Comparison of ENCODE assay signal across 8 cellular contexts in the genomic region with DNA sequence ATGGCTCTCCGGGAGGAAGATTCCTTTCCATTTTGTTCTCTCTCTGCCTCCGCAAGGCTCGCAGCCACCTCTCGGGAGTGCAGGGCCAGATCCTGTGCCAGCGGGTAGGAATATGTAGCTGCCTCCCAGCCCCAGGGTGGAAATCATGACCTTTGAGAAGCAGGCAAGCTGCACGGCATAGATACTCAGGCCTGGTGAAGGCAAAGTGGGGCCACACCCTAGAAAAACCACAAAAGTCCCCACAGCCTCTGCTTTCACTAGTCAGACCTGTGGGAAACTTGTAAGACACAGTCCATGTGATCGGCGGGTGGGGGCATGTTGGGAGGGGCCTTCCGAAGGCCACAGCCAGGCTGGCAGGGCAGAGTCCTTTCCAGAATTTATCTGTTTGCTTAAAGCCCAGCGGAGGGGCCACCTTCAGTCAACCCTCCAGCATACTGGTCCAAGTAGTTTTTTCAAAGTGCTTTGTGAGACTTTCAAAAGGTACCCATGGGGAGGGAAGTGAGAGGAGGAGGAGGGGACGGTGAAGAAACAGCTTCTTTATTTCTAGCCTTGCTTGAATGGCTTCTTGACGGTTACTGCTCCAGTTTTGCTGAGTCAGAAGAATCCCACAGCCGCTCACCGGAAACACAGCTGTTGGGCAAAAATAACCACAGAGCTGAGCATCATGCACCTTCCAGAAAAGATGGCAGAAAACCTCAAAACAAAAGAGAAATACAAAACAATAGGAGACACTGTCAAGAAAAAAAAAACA. TPM values are rescaled to one million over a fixed set of nuclear protein-coding genes. Genes with fewer than 3 reads are reported as not detected.
DNase-seq lines count a peak whose midpoint lies in the region; ATAC-seq, FAIRE-seq and TF ChIP-seq lines count a peak whose summit lies in the region.

Gene MAP1LC3B2 (plus strand): TSS at position 52 of the 751 bp plus-strand sequence. CDS start 16,562 bp downstream, outside the sequence.

- no peaks in the 10 kb centered on the region for H3K27me3 Mint-ChIP-seq in neural crest cell (ENCODE audit: low read depth)
- H3K27me3 Mint-ChIP-seq in stimulated activated naive CD8-positive, alpha-beta T cell treated with anti-CD3 and anti-CD28 coated beads, Interleukin-15, amount 100 ng/mL, for 72 hours: no peaks in the 10 kb centered on the region

- H3K27ac Mint-ChIP-seq in neural crest cell (ENCODE audit: unreplicated experiment): peak within 1 kb of the TSS; percentile 96
- peak within 1 kb of the TSS; percentile 94 to 98 for H3K27ac Mint-ChIP-seq in stimulated activated naive CD8-positive, alpha-beta T cell treated with anti-CD3 and anti-CD28 coated beads, Interleukin-15, amount 100 ng/mL, for 72 hours

- DNase-seq in GM12892 (ENCODE audit: insufficient read length): no peak
- DNase-seq in NOMO-1 treated with DMSO at 0.1 percent for 48 hours (lab: John Stamatoyannopoulos, UW; ENCODE audit: unreplicated experiment): peak; percentile 99
- DNase-seq in activated T-cell treated with anti-CD3 and anti-CD28 coated beads for 1 hour (ENCODE audit: low read depth): peak; percentile 52
- DNase-seq in fibroblast of gingiva (ENCODE audit: low read depth): peak; percentile 78
- DNase-seq in neural crest cell (ENCODE audit: low read depth, low spot score): peak; percentile 12
- peak; percentile 75 to 88 for DNase-seq in stimulated activated naive CD8-positive, alpha-beta T cell treated with anti-CD3 and anti-CD28 coated beads, Interleukin-15, amount 100 ng/mL, for 72 hours
- DNase-seq in NCI-H446 treated with DMSO at 0.1 percent for 48 hours (lab: John Stamatoyannopoulos, UW): no peak

- FAIRE-seq in GM12892 (lab: Jason Lieb, UNC): peak; percentile 92

- no peak for TF ChIP-seq CTCF in neural crest cell (conservative IDR thresholded peaks at IDR 0.05)

- ATAC-seq in HG02642 (IDR thresholded peaks at IDR 0.05; ENCODE audit: poor library complexity, unreplicated experiment): peak; percentile 81
- ATAC-seq in stimulated activated naive CD8-positive, alpha-beta T cell treated with anti-CD3 and anti-CD28 coated beads, Interleukin-15, amount 100 ng/mL, for 72 hours: peak; percentile 94

- H3K36me3 Mint-ChIP-seq in neural crest cell (ENCODE audit: low read depth): peaks cover 1% of the 10 kb centered on the region

- peak; percentile 69; the same call in 1 of the 2 replicates for TF ChIP-seq POLR2A in GM12892 (IDR thresholded peaks at IDR 0.05; ENCODE audit: low read depth, low read length)

- no peak within 1 kb of the TSS for H3K4me3 Mint-ChIP-seq in neural crest cell
- H3K4me3 Mint-ChIP-seq in stimulated activated naive CD8-positive, alpha-beta T cell treated with anti-CD3 and anti-CD28 coated beads, Interleukin-15, amount 100 ng/mL, for 72 hours: peak within 1 kb of the TSS; percentile 79 to 87

- peaks cover 6% of the 10 kb centered on the region for H3K9me3 Mint-ChIP-seq in neural crest cell
- H3K9me3 Mint-ChIP-seq in stimulated activated naive CD8-positive, alpha-beta T cell treated with anti-CD3 and anti-CD28 coated beads, Interleukin-15, amount 100 ng/mL, for 72 hours: peaks cover 13 to 18% of the 10 kb centered on the region in 2 donors

- H3K4me1 Mint-ChIP-seq in neural crest cell: peaks cover 21% of the 10 kb centered on the region
- peaks cover 49% of the 10 kb centered on the region for H3K4me1 Mint-ChIP-seq in stimulated activated naive CD8-positive, alpha-beta T cell treated with anti-CD3 and anti-CD28 coated beads, Interleukin-15, amount 100 ng/mL, for 72 hours

RNA-seq across cellular contexts. Expression of gene MAP1LC3B2, which starts in this region (rescaled TPM):
- 6.1 TPM for polyA plus RNA-seq in GM12892 (2012; ENCODE audit: missing spikeins)
- total RNA-seq in neural crest cell: 0.82 TPM in 1 of 2 replicates, not detected in the other

Comparison
In these comparisons a context has a peak if more than half of its experiments do, and no peak if none do; other contexts are left out.
1. Peak in DNase-seq in neural crest cell; RNA of the gene not detected or under 1 TPM.
2. DNase-seq: peak in NOMO-1 treated with DMSO at 0.1 percent for 48 hours (single experiment), activated T-cell treated with anti-CD3 and anti-CD28 coated beads for 1 hour (single experiment), fibroblast of gingiva (single experiment) and stimulated activated naive CD8-positive, alpha-beta T cell treated with anti-CD3 and anti-CD28 coated beads, Interleukin-15, amount 100 ng/mL, for 72 hours (2 of 2); none in GM12892 (single experiment) and NCI-H446 treated with DMSO at 0.1 percent for 48 hours (single experiment).